1 cellular context compared by ENCODE assay signal in the genomic region with DNA sequence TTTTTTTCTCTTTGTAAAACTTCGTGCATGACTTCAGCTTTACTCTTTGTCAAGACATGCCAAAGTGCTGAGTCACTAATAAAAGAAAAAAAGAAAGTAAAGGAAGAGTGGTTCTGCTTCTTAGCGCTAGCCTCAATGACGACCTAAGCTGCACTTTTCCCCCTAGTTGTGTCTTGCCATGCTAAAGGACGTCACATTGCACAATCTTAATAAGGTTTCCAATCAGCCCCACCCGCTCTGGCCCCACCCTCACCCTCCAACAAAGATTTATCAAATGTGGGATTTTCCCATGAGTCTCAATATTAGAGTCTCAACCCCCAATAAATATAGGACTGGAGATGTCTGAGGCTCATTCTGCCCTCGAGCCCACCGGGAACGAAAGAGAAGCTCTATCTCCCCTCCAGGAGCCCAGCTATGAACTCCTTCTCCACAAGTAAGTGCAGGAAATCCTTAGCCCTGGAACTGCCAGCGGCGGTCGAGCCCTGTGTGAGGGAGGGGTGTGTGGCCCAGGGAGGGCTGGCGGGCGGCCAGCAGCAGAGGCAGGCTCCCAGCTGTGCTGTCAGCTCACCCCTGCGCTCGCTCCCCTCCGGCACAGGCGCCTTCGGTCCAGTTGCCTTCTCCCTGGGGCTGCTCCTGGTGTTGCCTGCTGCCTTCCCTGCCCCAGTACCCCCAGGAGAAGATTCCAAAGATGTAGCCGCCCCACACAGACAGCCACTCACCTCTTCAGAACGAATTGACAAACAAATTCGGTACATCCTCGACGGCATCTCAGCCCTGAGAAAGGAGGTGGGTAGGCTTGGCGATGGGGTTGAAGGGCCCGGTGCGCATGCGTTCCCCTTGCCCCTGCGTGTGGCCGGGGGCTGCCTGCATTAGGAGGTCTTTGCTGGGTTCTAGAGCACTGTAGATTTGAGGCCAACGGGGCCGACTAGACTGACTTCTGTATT.
A peak's percentile ranks its signal among the peaks of the same experiment; 100 is the strongest.
TF ChIP-seq lines count a peak whose summit lies in the region.

A gene (plus strand): TSS at position 352 of the 944 bp plus-strand sequence. CDS start 63 bp downstream, at position 415.

TF ChIP-seq in K562, 482 proteins besides CTCF, POLR2A, EP300 and RAD21 (continued from another document and continues in another):
- TF ChIP-seq, protein P1, sequence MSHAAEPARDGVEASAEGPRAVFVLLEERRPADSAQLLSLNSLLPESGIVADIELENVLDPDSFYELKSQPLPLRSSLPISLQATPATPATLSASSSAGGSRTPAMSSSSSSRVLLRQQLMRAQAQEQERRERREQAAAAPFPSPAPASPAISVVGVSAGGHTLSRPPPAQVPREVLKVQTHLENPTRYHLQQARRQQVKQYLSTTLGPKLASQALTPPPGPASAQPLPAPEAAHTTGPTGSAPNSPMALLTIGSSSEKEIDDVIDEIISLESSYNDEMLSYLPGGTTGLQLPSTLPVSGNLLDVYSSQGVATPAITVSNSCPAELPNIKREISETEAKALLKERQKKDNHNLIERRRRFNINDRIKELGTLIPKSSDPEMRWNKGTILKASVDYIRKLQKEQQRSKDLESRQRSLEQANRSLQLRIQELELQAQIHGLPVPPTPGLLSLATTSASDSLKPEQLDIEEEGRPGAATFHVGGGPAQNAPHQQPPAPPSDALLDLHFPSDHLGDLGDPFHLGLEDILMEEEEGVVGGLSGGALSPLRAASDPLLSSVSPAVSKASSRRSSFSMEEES (CRISPR knock-in tag; IDR thresholded peaks at IDR 0.05), result no peak
- TF ChIP-seq BCL6 (CRISPR knock-in tag; IDR thresholded peaks at IDR 0.05), result no peak
- TF ChIP-seq NCOA2 (IDR thresholded peaks at IDR 0.05; ENCODE audit: partially characterized antibody in 2 of 2), result no peak
- no peak for TF ChIP-seq ZNF79 (CRISPR knock-in tag; IDR thresholded peaks at IDR 0.05; ENCODE audit: low read depth)
- TF ChIP-seq TAF1 (IDR thresholded peaks at IDR 0.05; ENCODE audit: control insufficient read depth, extremely low read depth, insufficient read depth, low read length, severe bottlenecking), result no peak
- no peak for TF ChIP-seq SMAD2 (IDR thresholded peaks at IDR 0.05; ENCODE audit: low read depth, low read length)
- TF ChIP-seq, protein P2, sequence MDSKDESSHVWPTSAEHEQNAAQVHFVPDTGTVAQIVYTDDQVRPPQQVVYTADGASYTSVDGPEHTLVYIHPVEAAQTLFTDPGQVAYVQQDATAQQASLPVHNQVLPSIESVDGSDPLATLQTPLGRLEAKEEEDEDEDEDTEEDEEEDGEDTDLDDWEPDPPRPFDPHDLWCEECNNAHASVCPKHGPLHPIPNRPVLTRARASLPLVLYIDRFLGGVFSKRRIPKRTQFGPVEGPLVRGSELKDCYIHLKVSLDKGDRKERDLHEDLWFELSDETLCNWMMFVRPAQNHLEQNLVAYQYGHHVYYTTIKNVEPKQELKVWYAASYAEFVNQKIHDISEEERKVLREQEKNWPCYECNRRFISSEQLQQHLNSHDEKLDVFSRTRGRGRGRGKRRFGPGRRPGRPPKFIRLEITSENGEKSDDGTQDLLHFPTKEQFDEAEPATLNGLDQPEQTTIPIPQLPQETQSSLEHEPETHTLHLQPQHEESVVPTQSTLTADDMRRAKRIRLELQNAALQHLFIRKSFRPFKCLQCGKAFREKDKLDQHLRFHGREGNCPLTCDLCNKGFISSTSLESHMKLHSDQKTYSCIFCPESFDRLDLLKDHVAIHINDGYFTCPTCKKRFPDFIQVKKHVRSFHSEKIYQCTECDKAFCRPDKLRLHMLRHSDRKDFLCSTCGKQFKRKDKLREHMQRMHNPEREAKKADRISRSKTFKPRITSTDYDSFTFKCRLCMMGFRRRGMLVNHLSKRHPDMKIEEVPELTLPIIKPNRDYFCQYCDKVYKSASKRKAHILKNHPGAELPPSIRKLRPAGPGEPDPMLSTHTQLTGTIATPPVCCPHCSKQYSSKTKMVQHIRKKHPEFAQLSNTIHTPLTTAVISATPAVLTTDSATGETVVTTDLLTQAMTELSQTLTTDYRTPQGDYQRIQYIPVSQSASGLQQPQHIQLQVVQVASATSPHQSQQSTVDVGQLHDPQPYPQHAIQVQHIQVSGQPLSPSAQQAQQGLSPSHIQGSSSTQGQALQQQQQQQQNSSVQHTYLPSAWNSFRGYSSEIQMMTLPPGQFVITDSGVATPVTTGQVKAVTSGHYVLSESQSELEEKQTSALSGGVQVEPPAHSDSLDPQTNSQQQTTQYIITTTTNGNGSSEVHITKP (IDR thresholded peaks at IDR 0.05; ENCODE audit: partially characterized antibody), result no peak
- no peak for TF ChIP-seq CAMTA2 (CRISPR knock-in tag; conservative IDR thresholded peaks at IDR 0.05)
- TF ChIP-seq, protein P3, sequence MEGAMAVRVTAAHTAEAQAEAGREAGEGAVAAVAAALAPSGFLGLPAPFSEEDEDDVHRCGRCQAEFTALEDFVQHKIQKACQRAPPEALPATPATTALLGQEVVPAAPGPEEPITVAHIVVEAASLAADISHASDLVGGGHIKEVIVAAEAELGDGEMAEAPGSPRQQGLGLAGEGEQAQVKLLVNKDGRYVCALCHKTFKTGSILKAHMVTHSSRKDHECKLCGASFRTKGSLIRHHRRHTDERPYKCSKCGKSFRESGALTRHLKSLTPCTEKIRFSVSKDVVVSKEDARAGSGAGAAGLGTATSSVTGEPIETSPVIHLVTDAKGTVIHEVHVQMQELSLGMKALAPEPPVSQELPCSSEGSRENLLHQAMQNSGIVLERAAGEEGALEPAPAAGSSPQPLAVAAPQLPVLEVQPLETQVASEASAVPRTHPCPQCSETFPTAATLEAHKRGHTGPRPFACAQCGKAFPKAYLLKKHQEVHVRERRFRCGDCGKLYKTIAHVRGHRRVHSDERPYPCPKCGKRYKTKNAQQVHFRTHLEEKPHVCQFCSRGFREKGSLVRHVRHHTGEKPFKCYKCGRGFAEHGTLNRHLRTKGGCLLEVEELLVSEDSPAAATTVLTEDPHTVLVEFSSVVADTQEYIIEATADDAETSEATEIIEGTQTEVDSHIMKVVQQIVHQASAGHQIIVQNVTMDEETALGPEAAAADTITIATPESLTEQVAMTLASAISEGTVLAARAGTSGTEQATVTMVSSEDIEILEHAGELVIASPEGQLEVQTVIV (CRISPR knock-in tag; IDR thresholded peaks at IDR 0.05; ENCODE audit: borderline replicate concordance), result no peak
- no peak for TF ChIP-seq ZNF175 (CRISPR knock-in tag; IDR thresholded peaks at IDR 0.05; ENCODE audit: low read depth)
- TF ChIP-seq, protein P4, sequence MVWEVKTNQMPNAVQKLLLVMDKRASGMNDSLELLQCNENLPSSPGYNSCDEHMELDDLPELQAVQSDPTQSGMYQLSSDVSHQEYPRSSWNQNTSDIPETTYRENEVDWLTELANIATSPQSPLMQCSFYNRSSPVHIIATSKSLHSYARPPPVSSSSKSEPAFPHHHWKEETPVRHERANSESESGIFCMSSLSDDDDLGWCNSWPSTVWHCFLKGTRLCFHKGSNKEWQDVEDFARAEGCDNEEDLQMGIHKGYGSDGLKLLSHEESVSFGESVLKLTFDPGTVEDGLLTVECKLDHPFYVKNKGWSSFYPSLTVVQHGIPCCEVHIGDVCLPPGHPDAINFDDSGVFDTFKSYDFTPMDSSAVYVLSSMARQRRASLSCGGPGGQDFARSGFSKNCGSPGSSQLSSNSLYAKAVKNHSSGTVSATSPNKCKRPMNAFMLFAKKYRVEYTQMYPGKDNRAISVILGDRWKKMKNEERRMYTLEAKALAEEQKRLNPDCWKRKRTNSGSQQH (CRISPR knock-in tag; IDR thresholded peaks at IDR 0.05), result no peak
- TF ChIP-seq, protein P5, sequence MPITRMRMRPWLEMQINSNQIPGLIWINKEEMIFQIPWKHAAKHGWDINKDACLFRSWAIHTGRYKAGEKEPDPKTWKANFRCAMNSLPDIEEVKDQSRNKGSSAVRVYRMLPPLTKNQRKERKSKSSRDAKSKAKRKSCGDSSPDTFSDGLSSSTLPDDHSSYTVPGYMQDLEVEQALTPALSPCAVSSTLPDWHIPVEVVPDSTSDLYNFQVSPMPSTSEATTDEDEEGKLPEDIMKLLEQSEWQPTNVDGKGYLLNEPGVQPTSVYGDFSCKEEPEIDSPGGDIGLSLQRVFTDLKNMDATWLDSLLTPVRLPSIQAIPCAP (CRISPR knock-in tag; IDR thresholded peaks at IDR 0.05; ENCODE audit: borderline replicate concordance), result no peak
- TF ChIP-seq GTF2A2 (tag; IDR thresholded peaks at IDR 0.05), result no peak
- TF ChIP-seq FOXA1 (IDR thresholded peaks at IDR 0.05; ENCODE audit: borderline replicate concordance), result no peak
- TF ChIP-seq NR2C1 (IDR thresholded peaks at IDR 0.05), result no peak
- TF ChIP-seq NR2C1 (tag; IDR thresholded peaks at IDR 0.05), result no peak
- no peak for TF ChIP-seq ZNF408 (CRISPR knock-in tag; IDR thresholded peaks at IDR 0.05; ENCODE audit: low read depth)
- peak; percentile 98 for TF ChIP-seq NFIC (IDR thresholded peaks at IDR 0.05)
- TF ChIP-seq PHTF2 (CRISPR knock-in tag; IDR thresholded peaks at IDR 0.05), result no peak
- TF ChIP-seq TCF7 (IDR thresholded peaks at IDR 0.05; ENCODE audit: borderline replicate concordance), result no peak
- no peak for TF ChIP-seq MEF2D (tag; conservative IDR thresholded peaks at IDR 0.05; ENCODE audit: low read depth)
- TF ChIP-seq ADNP (tag; IDR thresholded peaks at IDR 0.05), result no peak
- no peak for TF ChIP-seq ZC3H8 (IDR thresholded peaks at IDR 0.05)
- TF ChIP-seq SMARCE1 (IDR thresholded peaks at IDR 0.05), result no peak
- no peak for TF ChIP-seq HIVEP1 (CRISPR knock-in tag; IDR thresholded peaks at IDR 0.05)
- TF ChIP-seq TAF15 (IDR thresholded peaks at IDR 0.05; ENCODE audit: low read depth, low read length), result no peak
- TF ChIP-seq NBN (IDR thresholded peaks at IDR 0.05; ENCODE audit: low read depth), result no peak
- peak; percentile 51 for TF ChIP-seq POLR2G (IDR thresholded peaks at IDR 0.05; ENCODE audit: low read depth, low read length)
- TF ChIP-seq, protein P6, sequence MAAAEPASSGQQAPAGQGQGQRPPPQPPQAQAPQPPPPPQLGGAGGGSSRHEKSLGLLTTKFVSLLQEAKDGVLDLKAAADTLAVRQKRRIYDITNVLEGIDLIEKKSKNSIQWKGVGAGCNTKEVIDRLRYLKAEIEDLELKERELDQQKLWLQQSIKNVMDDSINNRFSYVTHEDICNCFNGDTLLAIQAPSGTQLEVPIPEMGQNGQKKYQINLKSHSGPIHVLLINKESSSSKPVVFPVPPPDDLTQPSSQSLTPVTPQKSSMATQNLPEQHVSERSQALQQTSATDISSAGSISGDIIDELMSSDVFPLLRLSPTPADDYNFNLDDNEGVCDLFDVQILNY (CRISPR knock-in tag; IDR thresholded peaks at IDR 0.05), result no peak
- 0 out of 2 replicates have a peak, but pooled peaks have one; percentile 20 for TF ChIP-seq ESRRA (IDR thresholded peaks at IDR 0.05; ENCODE audit: borderline replicate concordance, low read depth)
- TF ChIP-seq, protein P7, sequence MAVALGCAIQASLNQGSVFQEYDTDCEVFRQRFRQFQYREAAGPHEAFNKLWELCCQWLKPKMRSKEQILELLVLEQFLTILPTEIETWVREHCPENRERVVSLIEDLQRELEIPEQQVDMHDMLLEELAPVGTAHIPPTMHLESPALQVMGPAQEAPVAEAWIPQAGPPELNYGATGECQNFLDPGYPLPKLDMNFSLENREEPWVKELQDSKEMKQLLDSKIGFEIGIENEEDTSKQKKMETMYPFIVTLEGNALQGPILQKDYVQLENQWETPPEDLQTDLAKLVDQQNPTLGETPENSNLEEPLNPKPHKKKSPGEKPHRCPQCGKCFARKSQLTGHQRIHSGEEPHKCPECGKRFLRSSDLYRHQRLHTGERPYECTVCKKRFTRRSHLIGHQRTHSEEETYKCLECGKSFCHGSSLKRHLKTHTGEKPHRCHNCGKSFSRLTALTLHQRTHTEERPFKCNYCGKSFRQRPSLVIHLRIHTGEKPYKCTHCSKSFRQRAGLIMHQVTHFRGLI (CRISPR knock-in tag; IDR thresholded peaks at IDR 0.05), result no peak
- no peak for TF ChIP-seq HDAC3 (IDR thresholded peaks at IDR 0.05; ENCODE audit: borderline replicate concordance, partially characterized antibody)
- TF ChIP-seq MTA3 (IDR thresholded peaks at IDR 0.05; ENCODE audit: borderline replicate concordance), result no peak
- no peak for TF ChIP-seq HNRNPL (IDR thresholded peaks at IDR 0.05; ENCODE audit: low read depth, low read length)
- TF ChIP-seq KAT8 (IDR thresholded peaks at IDR 0.05; ENCODE audit: low read depth), result no peak
- TF ChIP-seq, protein P8, sequence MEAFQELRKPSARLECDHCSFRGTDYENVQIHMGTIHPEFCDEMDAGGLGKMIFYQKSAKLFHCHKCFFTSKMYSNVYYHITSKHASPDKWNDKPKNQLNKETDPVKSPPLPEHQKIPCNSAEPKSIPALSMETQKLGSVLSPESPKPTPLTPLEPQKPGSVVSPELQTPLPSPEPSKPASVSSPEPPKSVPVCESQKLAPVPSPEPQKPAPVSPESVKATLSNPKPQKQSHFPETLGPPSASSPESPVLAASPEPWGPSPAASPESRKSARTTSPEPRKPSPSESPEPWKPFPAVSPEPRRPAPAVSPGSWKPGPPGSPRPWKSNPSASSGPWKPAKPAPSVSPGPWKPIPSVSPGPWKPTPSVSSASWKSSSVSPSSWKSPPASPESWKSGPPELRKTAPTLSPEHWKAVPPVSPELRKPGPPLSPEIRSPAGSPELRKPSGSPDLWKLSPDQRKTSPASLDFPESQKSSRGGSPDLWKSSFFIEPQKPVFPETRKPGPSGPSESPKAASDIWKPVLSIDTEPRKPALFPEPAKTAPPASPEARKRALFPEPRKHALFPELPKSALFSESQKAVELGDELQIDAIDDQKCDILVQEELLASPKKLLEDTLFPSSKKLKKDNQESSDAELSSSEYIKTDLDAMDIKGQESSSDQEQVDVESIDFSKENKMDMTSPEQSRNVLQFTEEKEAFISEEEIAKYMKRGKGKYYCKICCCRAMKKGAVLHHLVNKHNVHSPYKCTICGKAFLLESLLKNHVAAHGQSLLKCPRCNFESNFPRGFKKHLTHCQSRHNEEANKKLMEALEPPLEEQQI (IDR thresholded peaks at IDR 0.05), result no peak
- no peak for TF ChIP-seq ZNF184 (CRISPR knock-in tag; IDR thresholded peaks at IDR 0.05)
- TF ChIP-seq SRSF1 (IDR thresholded peaks at IDR 0.05; ENCODE audit: low read depth, low read length), result no peak
- TF ChIP-seq ZNF143 (CRISPR knock-in tag; IDR thresholded peaks at IDR 0.05), result no peak
- TF ChIP-seq CBX5 (IDR thresholded peaks at IDR 0.05; ENCODE audit: borderline replicate concordance, low read depth), result no peak
- peak; percentile 19; the same call in 1 of the 2 replicates for TF ChIP-seq NFIX (CRISPR knock-in tag; IDR thresholded peaks at IDR 0.05; ENCODE audit: low read depth)
- TF ChIP-seq GTF2F1 (IDR thresholded peaks at IDR 0.05; ENCODE audit: low read depth, low read length), result no peak
- no peak for TF ChIP-seq FOXK1 (CRISPR knock-in tag; IDR thresholded peaks at IDR 0.05; ENCODE audit: borderline replicate concordance)
- TF ChIP-seq, protein P9, sequence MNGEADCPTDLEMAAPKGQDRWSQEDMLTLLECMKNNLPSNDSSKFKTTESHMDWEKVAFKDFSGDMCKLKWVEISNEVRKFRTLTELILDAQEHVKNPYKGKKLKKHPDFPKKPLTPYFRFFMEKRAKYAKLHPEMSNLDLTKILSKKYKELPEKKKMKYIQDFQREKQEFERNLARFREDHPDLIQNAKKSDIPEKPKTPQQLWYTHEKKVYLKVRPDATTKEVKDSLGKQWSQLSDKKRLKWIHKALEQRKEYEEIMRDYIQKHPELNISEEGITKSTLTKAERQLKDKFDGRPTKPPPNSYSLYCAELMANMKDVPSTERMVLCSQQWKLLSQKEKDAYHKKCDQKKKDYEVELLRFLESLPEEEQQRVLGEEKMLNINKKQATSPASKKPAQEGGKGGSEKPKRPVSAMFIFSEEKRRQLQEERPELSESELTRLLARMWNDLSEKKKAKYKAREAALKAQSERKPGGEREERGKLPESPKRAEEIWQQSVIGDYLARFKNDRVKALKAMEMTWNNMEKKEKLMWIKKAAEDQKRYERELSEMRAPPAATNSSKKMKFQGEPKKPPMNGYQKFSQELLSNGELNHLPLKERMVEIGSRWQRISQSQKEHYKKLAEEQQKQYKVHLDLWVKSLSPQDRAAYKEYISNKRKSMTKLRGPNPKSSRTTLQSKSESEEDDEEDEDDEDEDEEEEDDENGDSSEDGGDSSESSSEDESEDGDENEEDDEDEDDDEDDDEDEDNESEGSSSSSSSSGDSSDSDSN (IDR thresholded peaks at IDR 0.05; ENCODE audit: borderline replicate concordance in 1 of 2, low read depth in 2 of 2, low read length in 2 of 2), result 0 out of 4 replicates have a peak, but pooled peaks of 1 of the 2 experiments have one; percentile 64
